Comparison of ENCODE assay signal across 10 cellular contexts in the genomic region with DNA sequence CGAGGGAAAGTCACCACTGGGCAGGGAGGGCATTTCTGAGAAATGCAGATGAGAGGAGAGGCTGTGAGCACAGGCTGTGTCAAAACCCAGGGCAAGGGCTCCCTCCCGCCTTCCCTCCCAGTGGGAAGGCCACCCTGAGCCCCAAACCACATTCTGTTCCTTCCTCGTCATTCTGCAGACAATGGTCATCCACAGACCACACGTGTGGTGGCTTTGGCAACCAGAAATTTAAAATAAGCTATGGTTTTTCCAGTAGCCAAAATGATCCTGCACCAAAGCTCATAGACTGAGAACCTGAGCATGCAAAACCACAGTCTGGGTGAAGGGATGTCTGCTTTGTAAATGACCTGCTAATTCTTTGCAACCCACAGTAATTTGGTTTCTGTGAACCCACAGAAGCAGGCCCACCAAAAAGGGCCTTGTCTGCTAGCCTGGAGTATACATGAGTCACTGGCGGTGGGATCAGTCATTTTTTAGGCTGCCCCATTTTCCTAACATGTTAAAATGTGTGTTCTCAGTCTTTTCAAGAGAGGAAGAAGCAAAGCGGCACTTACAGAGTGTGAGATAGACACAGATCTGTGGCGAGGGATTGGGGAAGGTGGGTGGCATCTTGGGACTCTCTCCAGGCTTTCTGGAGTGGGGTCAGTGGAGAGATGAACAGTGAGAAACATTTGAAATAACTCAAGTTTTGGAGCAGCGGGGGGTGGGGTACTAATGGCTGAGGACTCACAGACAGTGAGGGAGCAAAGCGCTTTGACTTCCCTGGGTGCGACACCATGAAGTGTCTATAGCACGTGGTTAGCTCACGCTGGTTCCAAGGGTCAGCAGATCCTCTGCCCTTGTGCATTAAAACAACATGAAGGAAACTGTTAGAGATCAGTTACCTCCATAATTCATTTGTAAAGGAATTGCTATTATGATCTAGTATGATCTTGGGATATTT. TPM values are rescaled to one million over a fixed set of nuclear protein-coding genes. Genes with fewer than 3 reads are reported as not detected.
DNase-seq lines count a peak whose midpoint lies in the region; ATAC-seq, FAIRE-seq and TF ChIP-seq lines count a peak whose summit lies in the region.
"Had no signal": no experiment of that assay in that cellular context is flagged by ENCODE, and none has a peak within 500 bp of the region (broad histone marks: within the 10 kb centered on the region; RNA-seq: fewer than 3 reads in every experiment).

No MANE protein-coding gene starts in this region.

- H3K9me3 ChIP-seq in K562 (replicated peaks; ENCODE audit: control insufficient read depth, insufficient read depth, low read depth, low read length): no peaks in the 10 kb centered on the region

- CTCF ChIA-PET in K562 (lab: Yijun Ruan, JAX; ENCODE audit: low intra/inter-chr PET ratio): no interaction called here

- TF ChIP-seq EP300 in K562 (IDR thresholded peaks at IDR 0.05; ENCODE audit: low read length): no peak

- no peak for TF ChIP-seq RAD21 in K562 (CRISPR knock-in tag; conservative IDR thresholded peaks at IDR 0.05 in 1 of 2, IDR thresholded peaks at IDR 0.05 in 1 of 2)

- DNase-seq in activated gamma-delta T cell treated with Interleukin-2 at 50 U/mL for 16 hours: peak; percentile 61
- no peak for DNase-seq in activated gamma-delta T cell (lab: John Stamatoyannopoulos, UW)
- DNase-seq in activated CD4-positive, alpha-beta T cell treated with anti-CD3 and anti-CD28 coated beads, Interleukin-2, amount 10 ng/mL, durations not matched to agents 24 days and 14 days: peak; percentile 74
- no peak for DNase-seq in K562 (ENCODE audit: extremely low read depth in 1 of 4, low spot score in 3 of 4)
- DNase-seq in ureter (ENCODE audit: low spot score): no peak
- DNase-seq in H7: no peak
- DNase-seq: ACHN had no signal

- TF ChIP-seq CTCF in K562 (IDR thresholded peaks at IDR 0.05 in 2 of 3, conservative IDR thresholded peaks at IDR 0.05 in 1 of 3; ENCODE audit: insufficient read depth in 2 of 3, low read depth in 1 of 3, low read length in 3 of 3): no peak

- ATAC-seq in K562 (no peak), GM21367 (IDR thresholded peaks at IDR 0.05; ENCODE audit: unreplicated experiment) (no peak)

- H3K36me3 Mint-ChIP-seq in activated CD4-positive, alpha-beta T cell treated with anti-CD3 and anti-CD28 coated beads, Interleukin-2, amount 10 ng/mL, durations not matched to agents 24 days and 14 days (ENCODE audit: low read depth): peaks cover 10% of the 10 kb centered on the region
- H3K36me3 Mint-ChIP-seq in stimulated activated naive CD8-positive, alpha-beta T cell treated with anti-CD3 and anti-CD28 coated beads, Interleukin-15, Interleukin-2, amounts not matched to agents 100 ng/mL and 50 ng/mL, for 24 hours (ENCODE audit: low read depth): peaks cover 43% of the 10 kb centered on the region
- H3K36me3 Mint-ChIP-seq: brain had no signal

- peak overlapping the region; percentile 56 for H3K27ac Mint-ChIP-seq in activated CD4-positive, alpha-beta T cell treated with anti-CD3 and anti-CD28 coated beads, Interleukin-2, amount 10 ng/mL, durations not matched to agents 24 days and 14 days
- peak overlapping the region; percentile 99 for H3K27ac Mint-ChIP-seq in stimulated activated naive CD8-positive, alpha-beta T cell treated with anti-CD3 and anti-CD28 coated beads, Interleukin-15, Interleukin-2, amounts not matched to agents 100 ng/mL and 50 ng/mL, for 24 hours

- no peaks in the 10 kb centered on the region for H3K27me3 Mint-ChIP-seq in activated CD4-positive, alpha-beta T cell treated with anti-CD3 and anti-CD28 coated beads, Interleukin-2, amount 10 ng/mL, durations not matched to agents 24 days and 14 days
- no peaks in the 10 kb centered on the region for H3K27me3 Mint-ChIP-seq in stimulated activated naive CD8-positive, alpha-beta T cell treated with anti-CD3 and anti-CD28 coated beads, Interleukin-15, Interleukin-2, amounts not matched to agents 100 ng/mL and 50 ng/mL, for 24 hours

- no peaks in the 10 kb centered on the region for H3K79me2 ChIP-seq in K562 (ENCODE audit: control insufficient read depth, insufficient read depth, low read length)

- no peak for FAIRE-seq in K562 (lab: Jason Lieb, UNC)

- H3K9me1 ChIP-seq in K562 (ENCODE audit: control insufficient read depth, insufficient read depth, low read length): no peaks in the 10 kb centered on the region

- H3K4me3 ChIP-seq in K562: no peak overlapping the region
- no peak overlapping the region for H3K4me3 ChIP-seq in H7 (ENCODE audit: insufficient read depth, low read depth, low read length)

- H3K4me2 ChIP-seq in K562 (ENCODE audit: insufficient read depth, low read length): no peak overlapping the region

- intact Hi-C loops in activated CD4-positive, alpha-beta T cell treated with anti-CD3 and anti-CD28 coated beads, Interleukin-2, amount 10 ng/mL, durations not matched to agents 24 days and 14 days (cut with micrococcal nuclease): loop anchor here (1.0 to 10.0 kb wide), 3 partner anchors 12 to 167 kb away; partner anchors contain the start of genes LRRC3C and ORMDL3
- intact Hi-C loops in K562 (cut with micrococcal nuclease): no loop called here

- peaks cover 15 to 28% of the 10 kb centered on the region in 2 experiments; a peak in 4 of 5 replicates for H3K27me3 ChIP-seq in K562 (ENCODE audit: control insufficient read depth in 2 of 2, insufficient read depth in 2 of 2, low read length in 2 of 2)
- H3K27me3 ChIP-seq in H7 (ENCODE audit: control insufficient read depth, insufficient read depth, low read length): peaks cover 5% of the 10 kb centered on the region

- no peaks in the 10 kb centered on the region for H4K20me1 ChIP-seq in K562 (replicated peaks; ENCODE audit: control insufficient read depth, insufficient read depth, low read length)

- no peaks in the 10 kb centered on the region for H3K9me3 Mint-ChIP-seq in activated CD4-positive, alpha-beta T cell treated with anti-CD3 and anti-CD28 coated beads, Interleukin-2, amount 10 ng/mL, durations not matched to agents 24 days and 14 days
- H3K9me3 Mint-ChIP-seq in stimulated activated naive CD8-positive, alpha-beta T cell treated with anti-CD3 and anti-CD28 coated beads, Interleukin-15, Interleukin-2, amounts not matched to agents 100 ng/mL and 50 ng/mL, for 24 hours: no peaks in the 10 kb centered on the region

- no peak overlapping the region for H2AFZ ChIP-seq in K562 (ENCODE audit: low read depth, low read length)

- H3K4me1 ChIP-seq in K562 (replicated peaks in 1 of 2; ENCODE audit: control insufficient read depth in 2 of 2, insufficient read depth in 2 of 2, low read length in 2 of 2): peaks cover 1 to 20% of the 10 kb centered on the region in 2 experiments; a peak in 3 of 5 replicates

- TF ChIP-seq POLR2A in K562 (conservative IDR thresholded peaks at IDR 0.05): no peak

- H3K36me3 ChIP-seq in K562 (ENCODE audit: control insufficient read depth, insufficient read depth, low read length): no peaks in the 10 kb centered on the region
- H3K36me3 ChIP-seq in H7 (replicated peaks; ENCODE audit: control insufficient read depth, insufficient read depth, low read length): no peaks in the 10 kb centered on the region

- peaks cover 51% of the 10 kb centered on the region for H3K4me1 Mint-ChIP-seq in activated CD4-positive, alpha-beta T cell treated with anti-CD3 and anti-CD28 coated beads, Interleukin-2, amount 10 ng/mL, durations not matched to agents 24 days and 14 days
- peaks cover 88% of the 10 kb centered on the region for H3K4me1 Mint-ChIP-seq in stimulated activated naive CD8-positive, alpha-beta T cell treated with anti-CD3 and anti-CD28 coated beads, Interleukin-15, Interleukin-2, amounts not matched to agents 100 ng/mL and 50 ng/mL, for 24 hours (ENCODE audit: low read depth)

- WGBS in K562 (ENCODE audit: insufficient coverage, low coverage, missing lambda C conversion rate): 23% methylated on average over 12 of the region's 12 CpGs

- POLR2A ChIA-PET in K562 (lab: Yijun Ruan, JAX): interaction anchor here (0.6 to 1.0 kb wide), 2 partner anchors 78 to 450 kb away, joined by 3 read pairs; no protein-coding TSS in a partner anchor

- in situ Hi-C loops in K562 (cut with MboI): loop anchor here (5.0 kb wide), 1 partner anchor 136 kb away; no protein-coding TSS in a partner anchor

- no peak overlapping the region for H3K27ac ChIP-seq in K562 (ENCODE audit: extremely low read depth, low read depth, low read length)

- peak overlapping the region in 1 of 2 experiments; percentile 12; a peak in 1 of 4 replicates for H3K9ac ChIP-seq in K562 (ENCODE audit: insufficient read depth in 1 of 2, low read depth in 2 of 2, low read length in 2 of 2)

- no TSS peak for BruUV-seq in K562 (replicated peaks; lab: Mats Ljungman, UMichigan)

- peak overlapping the region; percentile 1 for H3K4me3 Mint-ChIP-seq in activated CD4-positive, alpha-beta T cell treated with anti-CD3 and anti-CD28 coated beads, Interleukin-2, amount 10 ng/mL, durations not matched to agents 24 days and 14 days
- peak overlapping the region; percentile 68 for H3K4me3 Mint-ChIP-seq in stimulated activated naive CD8-positive, alpha-beta T cell treated with anti-CD3 and anti-CD28 coated beads, Interleukin-15, Interleukin-2, amounts not matched to agents 100 ng/mL and 50 ng/mL, for 24 hours
- H3K4me3 Mint-ChIP-seq: brain had no signal

RNA-seq across cellular contexts. Expression of gene GRB7, which starts 20.5 kb away (rescaled TPM):
- 0.30 TPM in 1 of 2 replicates, not detected in the other for total RNA-seq in activated CD4-positive, alpha-beta T cell treated with anti-CD3 and anti-CD28 coated beads, Interleukin-2, amount 10 ng/mL, durations not matched to agents 24 days and 14 days
- 7.8 and 23.1 TPM in 2 replicates for total RNA-seq in K562 (2011; cell fraction: chromatin; rRNA removed; ENCODE audit: low replicate concordance)
- total RNA-seq in K562 (2011; cell fraction: nucleolus; rRNA removed): 14.2 and 16.3 TPM in 2 replicates
- 10.2 and 11.2 TPM in 2 replicates for total RNA-seq in K562 (2011; cell fraction: nucleoplasm; rRNA removed)
- total RNA-seq in K562 (2014; rRNA removed) (5.1 and 5.9 TPM in 2 replicates), K562 (2014; rRNA removed; fragmentation: Illumina TruSeq; extraction: Trizol) (1.9 and 2.2 TPM in 2 replicates), K562 (2015; rRNA removed; fragmentation: Illumina TruSeq; extraction: Trizol) (1.6 and 2.1 TPM in 2 replicates), K562 (2021) (5.0 and 6.0 TPM in 2 replicates), ureter (37.4 TPM)
- polyA plus RNA-seq in K562 (2011; rRNA removed) (1.6 and 2.4 TPM in 2 replicates), K562 (2014; fragmentation: Illumina TruSeq; extraction: Trizol) (6.2 and 6.4 TPM in 2 replicates), K562 (2014; fragmentation: Nextera tagmentation; extraction: Ambion mirVana) (under 1 TPM; 0.04 to 0.08 TPM), K562 (2014; rRNA removed) (3.0 and 4.1 TPM in 2 replicates)
- polyA plus RNA-seq in K562 (2011; cell fraction: cytosol; rRNA removed): 1.8 and 4.1 TPM in 2 replicates
- 7.6 and 13.2 TPM in 2 replicates for polyA plus RNA-seq in K562 (2011; cell fraction: nucleus; rRNA removed)
- 3.2 and 6.3 TPM in 2 replicates for polyA plus RNA-seq in K562 (2012)
- 0.87 and 1.7 TPM in 2 replicates for polyA minus RNA-seq in K562 (2011; rRNA and poly(A)+ RNA removed)
- 2.4 and 2.7 TPM in 2 replicates for polyA minus RNA-seq in K562 (2011; cell fraction: cytosol; rRNA and poly(A)+ RNA removed)
- polyA minus RNA-seq in K562 (2011; cell fraction: nucleus; rRNA and poly(A)+ RNA removed): 2.4 and 3.4 TPM in 2 replicates
- total RNA-seq in H7 (2014; rRNA removed; shearing (Covaris generic)): 34.3 and 61.6 TPM in 2 replicates

RNA-seq across cellular contexts. Expression of gene MIEN1, which starts 27.9 kb away (rescaled TPM):
- total RNA-seq in activated CD4-positive, alpha-beta T cell treated with anti-CD3 and anti-CD28 coated beads, Interleukin-2, amount 10 ng/mL, durations not matched to agents 24 days and 14 days: 29.8 and 33.4 TPM in 2 replicates
- total RNA-seq in K562 (2011; cell fraction: chromatin; rRNA removed; ENCODE audit: low replicate concordance): 17.7 and 44.9 TPM in 2 replicates
- total RNA-seq in K562 (2011; cell fraction: nucleolus; rRNA removed): 41.2 and 48.0 TPM in 2 replicates
- 37.9 and 44.1 TPM in 2 replicates for total RNA-seq in K562 (2011; cell fraction: nucleoplasm; rRNA removed)
- 80.6 and 95.1 TPM in 2 replicates for total RNA-seq in K562 (2014; rRNA removed)
- 58.3 and 61.3 TPM in 2 replicates for total RNA-seq in K562 (2014; rRNA removed; fragmentation: Illumina TruSeq; extraction: Trizol)
- 66.3 and 70.2 TPM in 2 replicates for total RNA-seq in K562 (2015; rRNA removed; fragmentation: Illumina TruSeq; extraction: Trizol)
- 65.7 and 67.9 TPM in 2 replicates for total RNA-seq in K562 (2021)
- polyA plus RNA-seq in K562 (2011; rRNA removed): 60.8 and 81.8 TPM in 2 replicates
- 63.1 and 98.3 TPM in 2 replicates for polyA plus RNA-seq in K562 (2011; cell fraction: cytosol; rRNA removed)
- polyA plus RNA-seq in K562 (2011; cell fraction: nucleus; rRNA removed): 42.4 and 82.9 TPM in 2 replicates
- polyA plus RNA-seq in K562 (2012): 80.4 and 82.0 TPM in 2 replicates
- 114 and 142 TPM in 2 replicates for polyA plus RNA-seq in K562 (2014; fragmentation: Illumina TruSeq; extraction: Trizol)
- polyA plus RNA-seq in K562 (2014; fragmentation: Nextera tagmentation; extraction: Ambion mirVana): 10 to 100 TPM; 70.5 to 78.9 TPM
- polyA plus RNA-seq in K562 (2014; rRNA removed): 103 and 135 TPM in 2 replicates
- 14.3 and 24.3 TPM in 2 replicates for polyA minus RNA-seq in K562 (2011; rRNA and poly(A)+ RNA removed)
- polyA minus RNA-seq in K562 (2011; cell fraction: cytosol; rRNA and poly(A)+ RNA removed): 11.5 and 25.5 TPM in 2 replicates
- 19.3 and 20.3 TPM in 2 replicates for polyA minus RNA-seq in K562 (2011; cell fraction: nucleus; rRNA and poly(A)+ RNA removed)
- 49.2 TPM for total RNA-seq in ureter
- total RNA-seq in H7 (2014; rRNA removed; shearing (Covaris generic)): 47.7 and 56.1 TPM in 2 replicates

RNA-seq across cellular contexts. Expression of gene ERBB2, which starts 58.3 kb away (rescaled TPM):
- 3.1 and 4.3 TPM in 2 replicates for total RNA-seq in activated CD4-positive, alpha-beta T cell treated with anti-CD3 and anti-CD28 coated beads, Interleukin-2, amount 10 ng/mL, durations not matched to agents 24 days and 14 days
- total RNA-seq in K562 (2011; cell fraction: chromatin; rRNA removed; ENCODE audit: low replicate concordance): 14.2 and 27.1 TPM in 2 replicates
- 12.6 and 13.8 TPM in 2 replicates for total RNA-seq in K562 (2011; cell fraction: nucleolus; rRNA removed)
- total RNA-seq in K562 (2011; cell fraction: nucleoplasm; rRNA removed): 12.0 and 14.7 TPM in 2 replicates
- total RNA-seq in K562 (2014; rRNA removed) (3.3 and 3.5 TPM in 2 replicates), K562 (2014; rRNA removed; fragmentation: Illumina TruSeq; extraction: Trizol) (2.7 and 2.8 TPM in 2 replicates), K562 (2015; rRNA removed; fragmentation: Illumina TruSeq; extraction: Trizol) (2.5 and 3.2 TPM in 2 replicates), K562 (2021) (4.6 and 5.6 TPM in 2 replicates), ureter (278 TPM)
- polyA plus RNA-seq in K562 (2011; rRNA removed) (3.2 and 4.7 TPM in 2 replicates), K562 (2014; fragmentation: Illumina TruSeq; extraction: Trizol) (3.4 and 4.2 TPM in 2 replicates), K562 (2014; fragmentation: Nextera tagmentation; extraction: Ambion mirVana) (under 1 TPM; 0.74 to 0.79 TPM), K562 (2014; rRNA removed) (4.1 and 6.3 TPM in 2 replicates)
- 2.6 and 5.3 TPM in 2 replicates for polyA plus RNA-seq in K562 (2011; cell fraction: cytosol; rRNA removed)
- polyA plus RNA-seq in K562 (2011; cell fraction: nucleus; rRNA removed): 9.1 and 15.6 TPM in 2 replicates
- 3.2 and 6.6 TPM in 2 replicates for polyA plus RNA-seq in K562 (2012)
- polyA minus RNA-seq in K562 (2011; rRNA and poly(A)+ RNA removed): 3.3 and 5.3 TPM in 2 replicates
- 2.5 TPM in 2 replicates for polyA minus RNA-seq in K562 (2011; cell fraction: cytosol; rRNA and poly(A)+ RNA removed)
- polyA minus RNA-seq in K562 (2011; cell fraction: nucleus; rRNA and poly(A)+ RNA removed): 3.2 and 3.9 TPM in 2 replicates
- 186 and 207 TPM in 2 replicates for total RNA-seq in H7 (2014; rRNA removed; shearing (Covaris generic))

Comparison
In these comparisons a context has a peak if more than half of its experiments do, and no peak if none do; other contexts are left out.
1. DNase-seq: peak in activated gamma-delta T cell treated with Interleukin-2 at 50 U/mL for 16 hours (single experiment) and activated CD4-positive, alpha-beta T cell treated with anti-CD3 and anti-CD28 coated beads, Interleukin-2, amount 10 ng/mL, durations not matched to agents 24 days and 14 days (single experiment); none in activated gamma-delta T cell (single experiment), K562 (0 of 4), ureter (single experiment) and H7 (single experiment).